Comparison of ENCODE assay signal across 19 cellular contexts in the genomic region with DNA sequence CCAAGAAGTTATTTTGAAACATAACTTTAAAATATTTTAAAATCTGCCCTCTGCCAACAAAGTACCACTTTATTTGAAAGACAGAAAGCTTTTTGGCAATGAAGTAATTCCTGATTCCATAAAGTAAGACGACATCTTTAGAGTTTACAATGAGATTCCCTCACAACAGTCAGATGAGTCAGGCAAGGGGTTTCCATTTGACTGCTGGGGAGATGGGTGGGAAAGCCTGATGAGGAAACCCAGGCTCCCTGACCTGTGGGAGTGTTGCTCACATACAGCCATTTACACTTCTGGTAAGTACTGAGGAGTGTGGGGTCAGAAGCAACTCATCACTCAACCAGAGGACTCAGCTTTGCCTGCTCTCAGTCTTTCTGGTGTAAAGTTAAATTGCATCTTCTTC. TPM values are rescaled to one million over a fixed set of nuclear protein-coding genes. Genes with fewer than 3 reads are reported as not detected.
A peak's percentile ranks its signal among the peaks of the same experiment; 100 is the strongest.
DNase-seq lines count a peak whose midpoint lies in the region; ATAC-seq and TF ChIP-seq lines count a peak whose summit lies in the region.
"Had no signal": no experiment of that assay in that cellular context is flagged by ENCODE, and none has a peak within 500 bp of the region (broad histone marks: within the 10 kb centered on the region; RNA-seq: fewer than 3 reads in every experiment).

No MANE protein-coding gene starts in this region.

- no peak overlapping the region for H2BK15ac ChIP-seq in IMR-90 (ENCODE audit: low read depth, low read length)

- TF ChIP-seq POLR2A in IMR-90 (IDR thresholded peaks at IDR 0.05; ENCODE audit: low read depth, low read length) (no peak), lower leg skin (IDR thresholded peaks at IDR 0.05) (no peak)

- H3K4me1 ChIP-seq in ACC112 (ENCODE audit: control insufficient read depth, insufficient read depth, low read length, unreplicated experiment), result peaks cover 55% of the 10 kb centered on the region
- peaks cover 20% of the 10 kb centered on the region for H3K4me1 ChIP-seq in IMR-90 (ENCODE audit: control insufficient read depth, insufficient read depth, low read length)
- H3K4me1 ChIP-seq: right lobe of liver had no signal

- no TSS peak for BruUV-seq in IMR-90 (replicated peaks; lab: Mats Ljungman, UMichigan)

- 0 out of 2 replicates have a peak overlapping the region, but pooled peaks have one; percentile 1 for H3K23ac ChIP-seq in IMR-90 (ENCODE audit: low read depth, low read length)

- H2BK120ac ChIP-seq in IMR-90 (ENCODE audit: low read depth, low read length), result peak overlapping the region; percentile 9; the same call in 1 of the 2 replicates

- H3K56ac ChIP-seq in IMR-90 (ENCODE audit: extremely low read depth, insufficient read depth, low read length), result no peak overlapping the region

- H3K4ac ChIP-seq in IMR-90 (ENCODE audit: low read depth, low read length), result 0 out of 2 replicates have a peak overlapping the region, but pooled peaks have one; percentile 2

- H3K27me3 Mint-ChIP-seq in activated naive CD4-positive, alpha-beta T cell treated with anti-CD3 and anti-CD28 coated beads, Interleukin-2, amount 10 ng/mL, durations not matched to agents 7 days and 5 days, result peaks cover 7% of the 10 kb centered on the region
- H3K27me3 Mint-ChIP-seq: IgD-negative memory B cell had no signal

- in situ Hi-C loops in IMR-90 (cut with MboI; ENCODE audit: low sequenced_read_pairs), result no loop called here

- POLR2A ChIA-PET in IMR-90 (lab: Charles Lee; ENCODE audit: unreplicated experiment), result no interaction called here

- no peak overlapping the region for H3K18ac ChIP-seq in IMR-90 (ENCODE audit: low read depth, low read length)

- peak overlapping the region; percentile 24; the same call in 1 of the 2 replicates for H3K14ac ChIP-seq in IMR-90 (replicated peaks; ENCODE audit: low read depth, low read length)

- H3K9ac ChIP-seq in IMR-90 (ENCODE audit: low read depth, low read length), result no peak overlapping the region

- H3K4me3 Mint-ChIP-seq in activated naive CD4-positive, alpha-beta T cell treated with anti-CD3 and anti-CD28 coated beads, Interleukin-2, amount 10 ng/mL, durations not matched to agents 7 days and 5 days, result no peak overlapping the region
- H3K4me3 Mint-ChIP-seq: CD14-positive monocyte, IgD-negative memory B cell had no signal

- peaks cover 75% of the 10 kb centered on the region for H3K79me2 ChIP-seq in ACC112 (ENCODE audit: control insufficient read depth, insufficient read depth, low read length, unreplicated experiment)

- peak overlapping the region; percentile 20; the same call in 1 of the 2 replicates for H3K27ac ChIP-seq in ACC112 (ENCODE audit: low read depth, low read length)
- H3K27ac ChIP-seq in IMR-90 (ENCODE audit: insufficient read depth, low read length), result no peak overlapping the region
- H3K27ac ChIP-seq: body of pancreas, gastrocnemius medialis, right lobe of liver, tibial artery had no signal

- TF ChIP-seq RAD21 in IMR-90 (IDR thresholded peaks at IDR 0.05; ENCODE audit: low read length), result no peak

- no peaks in the 10 kb centered on the region for H3K4me1 Mint-ChIP-seq in activated naive CD4-positive, alpha-beta T cell treated with anti-CD3 and anti-CD28 coated beads, Interleukin-2, amount 10 ng/mL, durations not matched to agents 7 days and 5 days
- H3K4me1 Mint-ChIP-seq: CD14-positive monocyte, IgD-negative memory B cell had no signal

- peaks cover 26% of the 10 kb centered on the region for H4K20me1 ChIP-seq in IMR-90 (ENCODE audit: insufficient read depth, low read length)

- H3K27ac Mint-ChIP-seq in activated naive CD4-positive, alpha-beta T cell treated with anti-CD3 and anti-CD28 coated beads, Interleukin-2, amount 10 ng/mL, durations not matched to agents 7 days and 5 days, result no peak overlapping the region
- H3K27ac Mint-ChIP-seq: CD14-positive monocyte, IgD-negative memory B cell had no signal

- H3K36me3 ChIP-seq in ACC112 (ENCODE audit: insufficient read depth, low read length), result no peaks in the 10 kb centered on the region
- peaks cover 2% of the 10 kb centered on the region; the same call in 1 of the 2 replicates for H3K36me3 ChIP-seq in IMR-90 (ENCODE audit: control insufficient read depth, insufficient read depth, low read length)
- H3K36me3 ChIP-seq: gastrocnemius medialis, right lobe of liver, tibial artery had no signal

- H2BK20ac ChIP-seq in IMR-90 (ENCODE audit: low read depth, low read length), result no peak overlapping the region

- H3K9me1 ChIP-seq in IMR-90 (ENCODE audit: insufficient read depth, low read length), result peaks cover 15% of the 10 kb centered on the region

- H3K36me3 Mint-ChIP-seq in activated naive CD4-positive, alpha-beta T cell treated with anti-CD3 and anti-CD28 coated beads, Interleukin-2, amount 10 ng/mL, durations not matched to agents 7 days and 5 days, result no peaks in the 10 kb centered on the region
- H3K36me3 Mint-ChIP-seq: CD14-positive monocyte, IgD-negative memory B cell had no signal

- CTCF ChIA-PET in IMR-90 (lab: Yijun Ruan, JAX), result no interaction called here
- CTCF ChIA-PET in activated naive CD4-positive, alpha-beta T cell treated with anti-CD3 and anti-CD28 coated beads, Interleukin-2, amount 10 ng/mL, durations not matched to agents 7 days and 5 days (lab: Charles Lee), result no interaction called here

- peak overlapping the region; percentile 9; the same call in 1 of the 2 replicates for H4K91ac ChIP-seq in IMR-90 (ENCODE audit: insufficient read depth, low read depth, low read length)

- H3K4me3 ChIP-seq in ACC112 (ENCODE audit: low read depth, low read length), result no peak overlapping the region
- no peak overlapping the region for H3K4me3 ChIP-seq in IMR-90 (ENCODE audit: insufficient read depth, low read depth, low read length)
- H3K4me3 ChIP-seq in lower leg skin (ENCODE audit: low read depth, poor library complexity, severe bottlenecking), result no peak overlapping the region
- H3K4me3 ChIP-seq: body of pancreas, gastrocnemius medialis, right lobe of liver, tibial artery had no signal

- WGBS in IMR-90 (ENCODE audit: extremely low coverage in 2 of 2, insufficient read length in 1 of 2), 2 experiments, result no CpG with 5 or more reads among the region's 1 CpG
- 39 to 41% methylated on average over 1 of the region's 1 CpG for WGBS in lower leg skin, 2 donors

- dilution Hi-C loops in IMR-90 (cut with HindIII; ENCODE audit: low sequenced_read_pairs, unreplicated experiment), result no loop called here

- H3K4me2 ChIP-seq in IMR-90 (ENCODE audit: low read depth, low read length), result 0 out of 2 replicates have a peak overlapping the region, but pooled peaks have one; percentile 3

- H4K8ac ChIP-seq in IMR-90 (ENCODE audit: low read depth in 2 of 2, low read length in 2 of 2), result no peak overlapping the region

- no peak for TF ChIP-seq CTCF in IMR-90 (conservative IDR thresholded peaks at IDR 0.05; ENCODE audit: low read depth, low read length)
- TF ChIP-seq CTCF in lower leg skin (IDR thresholded peaks at IDR 0.05), result no peak

- no peak overlapping the region for H2AFZ ChIP-seq in ACC112 (ENCODE audit: low read length, unreplicated experiment)
- H2AFZ ChIP-seq in IMR-90 (replicated peaks; ENCODE audit: low read length, poor library complexity), result no peak overlapping the region

- H3K9me3 Mint-ChIP-seq in activated naive CD4-positive, alpha-beta T cell treated with anti-CD3 and anti-CD28 coated beads, Interleukin-2, amount 10 ng/mL, durations not matched to agents 7 days and 5 days, result no peaks in the 10 kb centered on the region
- H3K9me3 Mint-ChIP-seq: CD14-positive monocyte, IgD-negative memory B cell had no signal

- no peak overlapping the region for H2AK5ac ChIP-seq in IMR-90 (ENCODE audit: low read depth, low read length)

- peak overlapping the region; percentile 1 for H2BK5ac ChIP-seq in IMR-90 (ENCODE audit: low read depth, low read length, poor library complexity, severe bottlenecking)

- DNase-seq in IMR-90, result peak; percentile 86
- peak; percentile 63 for DNase-seq in dermis blood vessel endothelial cell
- peak; percentile 69 for DNase-seq in kidney tubule cell (ENCODE audit: low spot score)
- DNase-seq in lower leg skin (ENCODE audit: low spot score in 2 of 2), result no peak
- no peak for DNase-seq in activated naive CD4-positive, alpha-beta T cell treated with anti-CD3 and anti-CD28 coated beads, Interleukin-2, amount 10 ng/mL, durations not matched to agents 7 days and 5 days
- no peak for DNase-seq in NCI-H1048 (lab: John Stamatoyannopoulos, UW)
- DNase-seq in stimulated activated naive CD8-positive, alpha-beta T cell treated with anti-CD3 and anti-CD28 coated beads, Interleukin-15, Interleukin-2, amounts not matched to agents 100 U/mL and 50 U/mL, for 24 hours, result no peak
- DNase-seq: activated gamma-delta T cell; body of pancreas; gastrocnemius medialis; NCI-H1092; NCI-H774; right lobe of liver; stimulated activated CD4-positive, alpha-beta T cell treated with anti-CD3 and anti-CD28 coated beads, Interleukin-2, amount 100 ng/mL, for 48 hours; T-helper 1 cell; tibial artery had no signal

- no peaks in the 10 kb centered on the region for H3K9me3 ChIP-seq in IMR-90 (ENCODE audit: control insufficient read depth, insufficient read depth, low read length)
- H3K9me3 ChIP-seq: body of pancreas, gastrocnemius medialis, right lobe of liver, tibial artery had no signal

- ATAC-seq in IMR-90 (ENCODE audit: low read depth), result peak; percentile 40; the same call in 1 of the 2 replicates
- no peak for ATAC-seq in stimulated activated naive CD8-positive, alpha-beta T cell treated with anti-CD3 and anti-CD28 coated beads, Interleukin-15, Interleukin-2, amounts not matched to agents 100 U/mL and 50 U/mL, for 24 hours
- ATAC-seq: body of pancreas, gastrocnemius medialis, right lobe of liver had no signal

- H2AK9ac ChIP-seq in IMR-90 (replicated peaks; ENCODE audit: low read depth, low read length, poor library complexity), result no peak overlapping the region

- H4K5ac ChIP-seq in IMR-90 (ENCODE audit: low read depth, low read length), result no peak overlapping the region

- peaks cover 24 to 66% of the 10 kb centered on the region in 2 experiments for H3K79me1 ChIP-seq in IMR-90 (ENCODE audit: low read depth in 1 of 2, low read length in 2 of 2)

- intact Hi-C loops in IMR-90 (cut with micrococcal nuclease), result no loop called here
- intact Hi-C loops in lower leg skin (cut with DNase I; ENCODE audit: low total_unique reads), result no loop called here

- H3K27me3 ChIP-seq in ACC112 (ENCODE audit: insufficient read depth, low read length) (no peaks in the 10 kb centered on the region), IMR-90 (ENCODE audit: control insufficient read depth, insufficient read depth, low read length) (no peaks in the 10 kb centered on the region)
- H3K27me3 ChIP-seq: body of pancreas, gastrocnemius medialis, right lobe of liver, tibial artery had no signal

TF ChIP-seq in IMR-90, 13 proteins besides CTCF, POLR2A, EP300 and RAD21 (continues in another document):
- TF ChIP-seq MXI1 (IDR thresholded peaks at IDR 0.05; ENCODE audit: borderline replicate concordance, low read depth, low read length) (no peak), MAFK (IDR thresholded peaks at IDR 0.05; ENCODE audit: low read depth, low read length) (no peak), CEBPB (IDR thresholded peaks at IDR 0.05; ENCODE audit: low read depth, low read length) (peak; percentile 74)

RNA-seq across cellular contexts. Expression of a gene that starts 10.2 kb away (rescaled TPM):
- total RNA-seq in IMR-90 (2012; rRNA removed) (87.5 and 117 TPM in 2 replicates), dermis blood vessel endothelial cell (8.8 and 13.1 TPM in 2 replicates), lower leg skin (10 to 100 TPM in 1 of 4 donors, 1 to 10 TPM in 3; 5.5 to 12.0 (median 7.6) TPM)
- 11.1 and 14.5 TPM in 2 replicates for polyA plus RNA-seq in IMR-90 (2012; rRNA removed)
- 5.2 and 8.9 TPM in 2 replicates for polyA plus RNA-seq in IMR-90 (2012; cell fraction: cytosol; rRNA removed)
- 1.7 and 8.7 TPM in 2 replicates for polyA plus RNA-seq in IMR-90 (2012; cell fraction: nucleus; rRNA removed; ENCODE audit: low replicate concordance)
- polyA plus RNA-seq: IgD-negative memory B cell had no signal

Comparison
In these comparisons a context has a peak if more than half of its experiments do, and no peak if none do; other contexts are left out.
1. DNase-seq: peak in IMR-90 (single experiment), dermis blood vessel endothelial cell (single experiment) and kidney tubule cell (single experiment); none in lower leg skin (0 of 2), activated naive CD4-positive, alpha-beta T cell treated with anti-CD3 and anti-CD28 coated beads, Interleukin-2, amount 10 ng/mL, durations not matched to agents 7 days and 5 days (single experiment), NCI-H1048 (single experiment) and stimulated activated naive CD8-positive, alpha-beta T cell treated with anti-CD3 and anti-CD28 coated beads, Interleukin-15, Interleukin-2, amounts not matched to agents 100 U/mL and 50 U/mL, for 24 hours (single experiment).